1 cellular context compared by ENCODE assay signal in the genomic region with DNA sequence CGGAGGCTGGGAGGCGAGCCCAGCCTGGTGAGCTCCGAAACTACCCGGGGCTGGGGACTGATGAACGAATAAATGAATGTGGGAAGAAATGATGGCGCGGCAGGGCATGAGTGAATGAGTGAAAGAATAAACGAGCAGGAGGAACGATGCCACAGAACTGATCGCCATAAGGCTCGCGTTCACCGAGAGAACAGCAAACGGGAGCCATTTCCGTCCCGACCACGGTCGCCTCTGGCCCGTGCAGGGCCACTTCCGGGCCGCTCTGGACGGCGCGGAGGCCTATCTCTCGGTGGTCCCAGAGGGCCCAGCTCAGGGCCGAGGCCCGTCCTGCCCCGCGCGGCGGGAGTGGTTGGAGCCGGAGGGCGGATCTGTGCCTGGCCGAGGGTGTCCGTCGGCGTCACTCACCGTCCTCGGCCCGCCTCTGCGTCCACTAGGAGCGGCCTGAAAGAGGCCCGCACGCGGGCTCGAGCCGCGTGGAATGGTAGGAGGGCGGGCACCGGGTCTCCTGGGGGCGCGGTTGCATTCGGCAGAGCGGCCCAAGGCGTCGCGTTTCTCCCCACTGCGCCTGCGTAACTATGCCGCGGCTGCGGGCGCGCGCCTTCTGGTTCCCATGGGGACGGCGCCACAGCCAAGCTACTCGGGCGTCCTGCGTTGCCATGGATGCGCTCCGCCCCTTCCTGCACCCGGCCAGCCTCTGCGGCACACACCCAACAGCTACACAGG.
TF ChIP-seq lines count a peak whose summit lies in the region.

A gene (minus strand): TSS at position 480 of the 723 bp plus-strand sequence. CDS start 5,116 bp downstream, outside the sequence.

TF ChIP-seq in HepG2, 621 proteins besides CTCF, POLR2A, EP300 and RAD21 (continued from another document and continues in another):
- TF ChIP-seq, protein P1, sequence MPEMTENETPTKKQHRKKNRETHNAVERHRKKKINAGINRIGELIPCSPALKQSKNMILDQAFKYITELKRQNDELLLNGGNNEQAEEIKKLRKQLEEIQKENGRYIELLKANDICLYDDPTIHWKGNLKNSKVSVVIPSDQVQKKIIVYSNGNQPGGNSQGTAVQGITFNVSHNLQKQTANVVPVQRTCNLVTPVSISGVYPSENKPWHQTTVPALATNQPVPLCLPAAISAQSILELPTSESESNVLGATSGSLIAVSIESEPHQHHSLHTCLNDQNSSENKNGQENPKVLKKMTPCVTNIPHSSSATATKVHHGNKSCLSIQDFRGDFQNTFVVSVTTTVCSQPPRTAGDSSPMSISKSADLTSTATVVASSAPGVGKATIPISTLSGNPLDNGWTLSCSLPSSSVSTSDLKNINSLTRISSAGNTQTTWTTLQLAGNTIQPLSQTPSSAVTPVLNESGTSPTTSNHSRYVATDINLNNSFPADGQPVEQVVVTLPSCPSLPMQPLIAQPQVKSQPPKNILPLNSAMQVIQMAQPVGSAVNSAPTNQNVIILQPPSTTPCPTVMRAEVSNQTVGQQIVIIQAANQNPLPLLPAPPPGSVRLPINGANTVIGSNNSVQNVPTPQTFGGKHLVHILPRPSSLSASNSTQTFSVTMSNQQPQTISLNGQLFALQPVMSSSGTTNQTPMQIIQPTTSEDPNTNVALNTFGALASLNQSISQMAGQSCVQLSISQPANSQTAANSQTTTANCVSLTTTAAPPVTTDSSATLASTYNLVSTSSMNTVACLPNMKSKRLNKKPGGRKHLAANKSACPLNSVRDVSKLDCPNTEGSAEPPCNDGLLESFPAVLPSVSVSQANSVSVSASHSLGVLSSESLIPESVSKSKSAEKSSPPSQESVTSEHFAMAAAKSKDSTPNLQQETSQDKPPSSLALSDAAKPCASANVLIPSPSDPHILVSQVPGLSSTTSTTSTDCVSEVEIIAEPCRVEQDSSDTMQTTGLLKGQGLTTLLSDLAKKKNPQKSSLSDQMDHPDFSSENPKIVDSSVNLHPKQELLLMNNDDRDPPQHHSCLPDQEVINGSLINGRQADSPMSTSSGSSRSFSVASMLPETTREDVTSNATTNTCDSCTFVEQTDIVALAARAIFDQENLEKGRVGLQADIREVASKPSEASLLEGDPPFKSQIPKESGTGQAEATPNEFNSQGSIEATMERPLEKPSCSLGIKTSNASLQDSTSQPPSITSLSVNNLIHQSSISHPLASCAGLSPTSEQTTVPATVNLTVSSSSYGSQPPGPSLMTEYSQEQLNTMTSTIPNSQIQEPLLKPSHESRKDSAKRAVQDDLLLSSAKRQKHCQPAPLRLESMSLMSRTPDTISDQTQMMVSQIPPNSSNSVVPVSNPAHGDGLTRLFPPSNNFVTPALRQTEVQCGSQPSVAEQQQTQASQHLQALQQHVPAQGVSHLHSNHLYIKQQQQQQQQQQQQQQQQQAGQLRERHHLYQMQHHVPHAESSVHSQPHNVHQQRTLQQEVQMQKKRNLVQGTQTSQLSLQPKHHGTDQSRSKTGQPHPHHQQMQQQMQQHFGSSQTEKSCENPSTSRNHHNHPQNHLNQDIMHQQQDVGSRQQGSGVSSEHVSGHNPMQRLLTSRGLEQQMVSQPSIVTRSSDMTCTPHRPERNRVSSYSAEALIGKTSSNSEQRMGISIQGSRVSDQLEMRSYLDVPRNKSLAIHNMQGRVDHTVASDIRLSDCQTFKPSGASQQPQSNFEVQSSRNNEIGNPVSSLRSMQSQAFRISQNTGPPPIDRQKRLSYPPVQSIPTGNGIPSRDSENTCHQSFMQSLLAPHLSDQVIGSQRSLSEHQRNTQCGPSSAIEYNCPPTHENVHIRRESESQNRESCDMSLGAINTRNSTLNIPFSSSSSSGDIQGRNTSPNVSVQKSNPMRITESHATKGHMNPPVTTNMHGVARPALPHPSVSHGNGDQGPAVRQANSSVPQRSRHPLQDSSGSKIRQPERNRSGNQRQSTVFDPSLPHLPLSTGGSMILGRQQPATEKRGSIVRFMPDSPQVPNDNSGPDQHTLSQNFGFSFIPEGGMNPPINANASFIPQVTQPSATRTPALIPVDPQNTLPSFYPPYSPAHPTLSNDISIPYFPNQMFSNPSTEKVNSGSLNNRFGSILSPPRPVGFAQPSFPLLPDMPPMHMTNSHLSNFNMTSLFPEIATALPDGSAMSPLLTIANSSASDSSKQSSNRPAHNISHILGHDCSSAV (CRISPR knock-in tag; IDR thresholded peaks at IDR 0.05; ENCODE audit: borderline replicate concordance) = no peak
- TF ChIP-seq KLF9 (CRISPR knock-in tag; IDR thresholded peaks at IDR 0.05; ENCODE audit: low read depth) = no peak
- no peak for TF ChIP-seq ZNF251 (CRISPR knock-in tag; IDR thresholded peaks at IDR 0.05)
- peak; percentile 63; the same call in 1 of the 2 replicates for TF ChIP-seq KDM5B (CRISPR knock-in tag; IDR thresholded peaks at IDR 0.05; ENCODE audit: borderline replicate concordance)
- TF ChIP-seq ETV5 (CRISPR knock-in tag; IDR thresholded peaks at IDR 0.05; ENCODE audit: borderline replicate concordance) = peak; percentile 88
- TF ChIP-seq, protein P2, sequence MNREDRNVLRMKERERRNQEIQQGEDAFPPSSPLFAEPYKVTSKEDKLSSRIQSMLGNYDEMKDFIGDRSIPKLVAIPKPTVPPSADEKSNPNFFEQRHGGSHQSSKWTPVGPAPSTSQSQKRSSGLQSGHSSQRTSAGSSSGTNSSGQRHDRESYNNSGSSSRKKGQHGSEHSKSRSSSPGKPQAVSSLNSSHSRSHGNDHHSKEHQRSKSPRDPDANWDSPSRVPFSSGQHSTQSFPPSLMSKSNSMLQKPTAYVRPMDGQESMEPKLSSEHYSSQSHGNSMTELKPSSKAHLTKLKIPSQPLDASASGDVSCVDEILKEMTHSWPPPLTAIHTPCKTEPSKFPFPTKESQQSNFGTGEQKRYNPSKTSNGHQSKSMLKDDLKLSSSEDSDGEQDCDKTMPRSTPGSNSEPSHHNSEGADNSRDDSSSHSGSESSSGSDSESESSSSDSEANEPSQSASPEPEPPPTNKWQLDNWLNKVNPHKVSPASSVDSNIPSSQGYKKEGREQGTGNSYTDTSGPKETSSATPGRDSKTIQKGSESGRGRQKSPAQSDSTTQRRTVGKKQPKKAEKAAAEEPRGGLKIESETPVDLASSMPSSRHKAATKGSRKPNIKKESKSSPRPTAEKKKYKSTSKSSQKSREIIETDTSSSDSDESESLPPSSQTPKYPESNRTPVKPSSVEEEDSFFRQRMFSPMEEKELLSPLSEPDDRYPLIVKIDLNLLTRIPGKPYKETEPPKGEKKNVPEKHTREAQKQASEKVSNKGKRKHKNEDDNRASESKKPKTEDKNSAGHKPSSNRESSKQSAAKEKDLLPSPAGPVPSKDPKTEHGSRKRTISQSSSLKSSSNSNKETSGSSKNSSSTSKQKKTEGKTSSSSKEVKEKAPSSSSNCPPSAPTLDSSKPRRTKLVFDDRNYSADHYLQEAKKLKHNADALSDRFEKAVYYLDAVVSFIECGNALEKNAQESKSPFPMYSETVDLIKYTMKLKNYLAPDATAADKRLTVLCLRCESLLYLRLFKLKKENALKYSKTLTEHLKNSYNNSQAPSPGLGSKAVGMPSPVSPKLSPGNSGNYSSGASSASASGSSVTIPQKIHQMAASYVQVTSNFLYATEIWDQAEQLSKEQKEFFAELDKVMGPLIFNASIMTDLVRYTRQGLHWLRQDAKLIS (CRISPR knock-in tag; IDR thresholded peaks at IDR 0.05) = no peak
- TF ChIP-seq, protein P3, sequence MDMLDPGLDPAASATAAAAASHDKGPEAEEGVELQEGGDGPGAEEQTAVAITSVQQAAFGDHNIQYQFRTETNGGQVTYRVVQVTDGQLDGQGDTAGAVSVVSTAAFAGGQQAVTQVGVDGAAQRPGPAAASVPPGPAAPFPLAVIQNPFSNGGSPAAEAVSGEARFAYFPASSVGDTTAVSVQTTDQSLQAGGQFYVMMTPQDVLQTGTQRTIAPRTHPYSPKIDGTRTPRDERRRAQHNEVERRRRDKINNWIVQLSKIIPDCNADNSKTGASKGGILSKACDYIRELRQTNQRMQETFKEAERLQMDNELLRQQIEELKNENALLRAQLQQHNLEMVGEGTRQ (IDR thresholded peaks at IDR 0.05; ENCODE audit: low read depth, low read length) = no peak
- TF ChIP-seq, protein P3 (CRISPR knock-in tag; IDR thresholded peaks at IDR 0.05; ENCODE audit: borderline replicate concordance) = no peak
- TF ChIP-seq, protein P4, sequence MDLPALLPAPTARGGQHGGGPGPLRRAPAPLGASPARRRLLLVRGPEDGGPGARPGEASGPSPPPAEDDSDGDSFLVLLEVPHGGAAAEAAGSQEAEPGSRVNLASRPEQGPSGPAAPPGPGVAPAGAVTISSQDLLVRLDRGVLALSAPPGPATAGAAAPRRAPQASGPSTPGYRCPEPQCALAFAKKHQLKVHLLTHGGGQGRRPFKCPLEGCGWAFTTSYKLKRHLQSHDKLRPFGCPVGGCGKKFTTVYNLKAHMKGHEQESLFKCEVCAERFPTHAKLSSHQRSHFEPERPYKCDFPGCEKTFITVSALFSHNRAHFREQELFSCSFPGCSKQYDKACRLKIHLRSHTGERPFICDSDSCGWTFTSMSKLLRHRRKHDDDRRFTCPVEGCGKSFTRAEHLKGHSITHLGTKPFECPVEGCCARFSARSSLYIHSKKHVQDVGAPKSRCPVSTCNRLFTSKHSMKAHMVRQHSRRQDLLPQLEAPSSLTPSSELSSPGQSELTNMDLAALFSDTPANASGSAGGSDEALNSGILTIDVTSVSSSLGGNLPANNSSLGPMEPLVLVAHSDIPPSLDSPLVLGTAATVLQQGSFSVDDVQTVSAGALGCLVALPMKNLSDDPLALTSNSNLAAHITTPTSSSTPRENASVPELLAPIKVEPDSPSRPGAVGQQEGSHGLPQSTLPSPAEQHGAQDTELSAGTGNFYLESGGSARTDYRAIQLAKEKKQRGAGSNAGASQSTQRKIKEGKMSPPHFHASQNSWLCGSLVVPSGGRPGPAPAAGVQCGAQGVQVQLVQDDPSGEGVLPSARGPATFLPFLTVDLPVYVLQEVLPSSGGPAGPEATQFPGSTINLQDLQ (CRISPR knock-in tag; IDR thresholded peaks at IDR 0.05) = no peak
- no peak; the same call in 1 of the 2 replicates for TF ChIP-seq FOXC1 (CRISPR knock-in tag; IDR thresholded peaks at IDR 0.05; ENCODE audit: borderline replicate concordance)
- TF ChIP-seq ZNF30 (CRISPR knock-in tag; IDR thresholded peaks at IDR 0.05) = no peak
- no peak for TF ChIP-seq CC2D1A (CRISPR knock-in tag; IDR thresholded peaks at IDR 0.05)
- TF ChIP-seq, protein P5, sequence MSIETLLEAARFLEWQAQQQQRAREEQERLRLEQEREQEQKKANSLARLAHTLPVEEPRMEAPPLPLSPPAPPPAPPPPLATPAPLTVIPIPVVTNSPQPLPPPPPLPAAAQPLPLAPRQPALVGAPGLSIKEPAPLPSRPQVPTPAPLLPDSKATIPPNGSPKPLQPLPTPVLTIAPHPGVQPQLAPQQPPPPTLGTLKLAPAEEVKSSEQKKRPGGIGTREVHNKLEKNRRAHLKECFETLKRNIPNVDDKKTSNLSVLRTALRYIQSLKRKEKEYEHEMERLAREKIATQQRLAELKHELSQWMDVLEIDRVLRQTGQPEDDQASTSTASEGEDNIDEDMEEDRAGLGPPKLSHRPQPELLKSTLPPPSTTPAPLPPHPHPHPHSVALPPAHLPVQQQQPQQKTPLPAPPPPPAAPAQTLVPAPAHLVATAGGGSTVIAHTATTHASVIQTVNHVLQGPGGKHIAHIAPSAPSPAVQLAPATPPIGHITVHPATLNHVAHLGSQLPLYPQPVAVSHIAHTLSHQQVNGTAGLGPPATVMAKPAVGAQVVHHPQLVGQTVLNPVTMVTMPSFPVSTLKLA (IDR thresholded peaks at IDR 0.05) = peak; percentile 83
- TF ChIP-seq, protein P6, sequence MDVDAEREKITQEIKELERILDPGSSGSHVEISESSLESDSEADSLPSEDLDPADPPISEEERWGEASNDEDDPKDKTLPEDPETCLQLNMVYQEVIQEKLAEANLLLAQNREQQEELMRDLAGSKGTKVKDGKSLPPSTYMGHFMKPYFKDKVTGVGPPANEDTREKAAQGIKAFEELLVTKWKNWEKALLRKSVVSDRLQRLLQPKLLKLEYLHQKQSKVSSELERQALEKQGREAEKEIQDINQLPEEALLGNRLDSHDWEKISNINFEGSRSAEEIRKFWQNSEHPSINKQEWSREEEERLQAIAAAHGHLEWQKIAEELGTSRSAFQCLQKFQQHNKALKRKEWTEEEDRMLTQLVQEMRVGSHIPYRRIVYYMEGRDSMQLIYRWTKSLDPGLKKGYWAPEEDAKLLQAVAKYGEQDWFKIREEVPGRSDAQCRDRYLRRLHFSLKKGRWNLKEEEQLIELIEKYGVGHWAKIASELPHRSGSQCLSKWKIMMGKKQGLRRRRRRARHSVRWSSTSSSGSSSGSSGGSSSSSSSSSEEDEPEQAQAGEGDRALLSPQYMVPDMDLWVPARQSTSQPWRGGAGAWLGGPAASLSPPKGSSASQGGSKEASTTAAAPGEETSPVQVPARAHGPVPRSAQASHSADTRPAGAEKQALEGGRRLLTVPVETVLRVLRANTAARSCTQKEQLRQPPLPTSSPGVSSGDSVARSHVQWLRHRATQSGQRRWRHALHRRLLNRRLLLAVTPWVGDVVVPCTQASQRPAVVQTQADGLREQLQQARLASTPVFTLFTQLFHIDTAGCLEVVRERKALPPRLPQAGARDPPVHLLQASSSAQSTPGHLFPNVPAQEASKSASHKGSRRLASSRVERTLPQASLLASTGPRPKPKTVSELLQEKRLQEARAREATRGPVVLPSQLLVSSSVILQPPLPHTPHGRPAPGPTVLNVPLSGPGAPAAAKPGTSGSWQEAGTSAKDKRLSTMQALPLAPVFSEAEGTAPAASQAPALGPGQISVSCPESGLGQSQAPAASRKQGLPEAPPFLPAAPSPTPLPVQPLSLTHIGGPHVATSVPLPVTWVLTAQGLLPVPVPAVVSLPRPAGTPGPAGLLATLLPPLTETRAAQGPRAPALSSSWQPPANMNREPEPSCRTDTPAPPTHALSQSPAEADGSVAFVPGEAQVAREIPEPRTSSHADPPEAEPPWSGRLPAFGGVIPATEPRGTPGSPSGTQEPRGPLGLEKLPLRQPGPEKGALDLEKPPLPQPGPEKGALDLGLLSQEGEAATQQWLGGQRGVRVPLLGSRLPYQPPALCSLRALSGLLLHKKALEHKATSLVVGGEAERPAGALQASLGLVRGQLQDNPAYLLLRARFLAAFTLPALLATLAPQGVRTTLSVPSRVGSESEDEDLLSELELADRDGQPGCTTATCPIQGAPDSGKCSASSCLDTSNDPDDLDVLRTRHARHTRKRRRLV (CRISPR knock-in tag; IDR thresholded peaks at IDR 0.05) = peak; percentile 56; the same call in 1 of the 2 replicates
- TF ChIP-seq, protein P7, sequence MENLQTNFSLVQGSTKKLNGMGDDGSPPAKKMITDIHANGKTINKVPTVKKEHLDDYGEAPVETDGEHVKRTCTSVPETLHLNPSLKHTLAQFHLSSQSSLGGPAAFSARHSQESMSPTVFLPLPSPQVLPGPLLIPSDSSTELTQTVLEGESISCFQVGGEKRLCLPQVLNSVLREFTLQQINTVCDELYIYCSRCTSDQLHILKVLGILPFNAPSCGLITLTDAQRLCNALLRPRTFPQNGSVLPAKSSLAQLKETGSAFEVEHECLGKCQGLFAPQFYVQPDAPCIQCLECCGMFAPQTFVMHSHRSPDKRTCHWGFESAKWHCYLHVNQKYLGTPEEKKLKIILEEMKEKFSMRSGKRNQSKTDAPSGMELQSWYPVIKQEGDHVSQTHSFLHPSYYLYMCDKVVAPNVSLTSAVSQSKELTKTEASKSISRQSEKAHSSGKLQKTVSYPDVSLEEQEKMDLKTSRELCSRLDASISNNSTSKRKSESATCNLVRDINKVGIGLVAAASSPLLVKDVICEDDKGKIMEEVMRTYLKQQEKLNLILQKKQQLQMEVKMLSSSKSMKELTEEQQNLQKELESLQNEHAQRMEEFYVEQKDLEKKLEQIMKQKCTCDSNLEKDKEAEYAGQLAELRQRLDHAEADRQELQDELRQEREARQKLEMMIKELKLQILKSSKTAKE (CRISPR knock-in tag; IDR thresholded peaks at IDR 0.05; ENCODE audit: borderline replicate concordance) = no peak
- TF ChIP-seq ZNF660 (CRISPR knock-in tag; IDR thresholded peaks at IDR 0.05; ENCODE audit: borderline replicate concordance, low read depth) = no peak
- no peak for TF ChIP-seq ZNF234 (CRISPR knock-in tag; conservative IDR thresholded peaks at IDR 0.05)
- TF ChIP-seq RORA (CRISPR knock-in tag; IDR thresholded peaks at IDR 0.05) = no peak
- TF ChIP-seq ZNF572 (CRISPR knock-in tag; IDR thresholded peaks at IDR 0.05) = no peak
